8 cellular contexts compared by ENCODE assay signal in genomic region chr19:6372594-6373095, GRCh38. TPM values are rescaled to one million over a fixed set of nuclear protein-coding genes. Genes with fewer than 3 reads are reported as not detected.
A peak's percentile ranks its signal among the peaks of the same experiment; 100 is the strongest.
DNase-seq lines count a peak whose midpoint lies in the region; ATAC-seq and TF ChIP-seq lines count a peak whose summit lies in the region.

TSS of gene ALKBH7 (plus strand) at chr19:6372794. CDS start at chr19:6372821, 27 bp downstream.

- H3K4me2 ChIP-seq in BLaER1, result peak within 1 kb of the TSS; percentile 89

- H3K4me1 ChIP-seq in BLaER1 (peaks cover 14% of the 10 kb centered on the region), left lung (peaks cover 3 to 12% of the 10 kb centered on the region in 2 donors)

- H3K4me3 Mint-ChIP-seq in activated CD4-positive, alpha-beta memory T cell treated with anti-CD3 and anti-CD28 coated beads for 36 hours, result peak within 1 kb of the TSS; percentile 80

- peaks cover 9% of the 10 kb centered on the region; the same call in 1 of the 2 replicates for H4K20me1 ChIP-seq in BLaER1

- intact Hi-C loops in activated CD4-positive, alpha-beta memory T cell treated with anti-CD3 and anti-CD28 coated beads for 36 hours (cut with micrococcal nuclease), result loop anchor here (1.0 to 10.0 kb wide), 7 partner anchors 11 to 692 kb away; partner anchors contain the start of genes CLPP, GPR108, GTF2F1 and MICOS13
- intact Hi-C loops in left lung (cut with DNase I), result no loop called here

- H3K9ac ChIP-seq in BLaER1, result peak within 1 kb of the TSS; percentile 88

- H3K9me3 ChIP-seq in BLaER1 (no peaks in the 10 kb centered on the region), left lung (no peaks in the 10 kb centered on the region)

- CTCF ChIA-PET in activated CD4-positive, alpha-beta memory T cell treated with anti-CD3 and anti-CD28 coated beads for 36 hours (lab: Charles Lee), result interaction anchor here (0.9 to 1.8 kb wide), 6 partner anchors 9 to 491 kb away, joined by 3 to 7 read pairs (median 4); partner anchors contain the start of genes CLPP and DENND1C

- H3K4me1 Mint-ChIP-seq in activated CD4-positive, alpha-beta memory T cell treated with anti-CD3 and anti-CD28 coated beads for 36 hours (ENCODE audit: low read depth), result peaks cover 11% of the 10 kb centered on the region

- H3K36me3 ChIP-seq in BLaER1 (peaks cover 52% of the 10 kb centered on the region), left lung (peaks cover 0 to 33% of the 10 kb centered on the region in 2 donors)

- H3K4me3 ChIP-seq in BLaER1 (peak within 1 kb of the TSS; percentile 83), left lung (peak within 1 kb of the TSS; percentile 71 to 93)

- peak within 1 kb of the TSS; percentile 86 for H3K27ac ChIP-seq in BLaER1
- H3K27ac ChIP-seq in left lung, result peak within 1 kb of the TSS; percentile 97

- peaks cover 4% of the 10 kb centered on the region for H3K36me3 Mint-ChIP-seq in activated CD4-positive, alpha-beta memory T cell treated with anti-CD3 and anti-CD28 coated beads for 36 hours

- no peak for TF ChIP-seq CTCF in left lung (IDR thresholded peaks at IDR 0.05)

- POLR2A ChIA-PET in activated CD4-positive, alpha-beta memory T cell treated with anti-CD3 and anti-CD28 coated beads for 36 hours (lab: Charles Lee), result interaction anchor here (0.7 to 3.4 kb wide), 5 partner anchors 10 to 109 kb away, joined by 3 to 29 read pairs (median 4); partner anchors contain the start of genes CLPP, DENND1C, GTF2F1 and KHSRP

- peak; percentile 99 for DNase-seq in NCI-H748 (lab: John Stamatoyannopoulos, UW; ENCODE audit: unreplicated experiment)
- peak; percentile 98 for DNase-seq in activated CD4-positive, alpha-beta memory T cell treated with anti-CD3 and anti-CD28 coated beads for 36 hours
- DNase-seq in dermis microvascular lymphatic vessel endothelial cell (ENCODE audit: low read depth in 2 of 2), result peak; percentile 100
- peak; percentile 95 to 99 for DNase-seq in left lung
- peak; percentile 96 for DNase-seq in stimulated activated CD4-positive, alpha-beta T cell treated with anti-CD3 and anti-CD28 coated beads, Interleukin-2, amount 100 ng/mL, for 4 hours (ENCODE audit: low read depth)

- H3K27ac Mint-ChIP-seq in activated CD4-positive, alpha-beta memory T cell treated with anti-CD3 and anti-CD28 coated beads for 36 hours, result peak within 1 kb of the TSS; percentile 88

- ATAC-seq in GM19372 (IDR thresholded peaks at IDR 0.05; ENCODE audit: low read depth, unreplicated experiment) (peak; percentile 78), HG03521 (IDR thresholded peaks at IDR 0.05; ENCODE audit: unreplicated experiment) (peak; percentile 62), left lung (peak; percentile 91)

- no peaks in the 10 kb centered on the region for H3K9me3 Mint-ChIP-seq in activated CD4-positive, alpha-beta memory T cell treated with anti-CD3 and anti-CD28 coated beads for 36 hours

- H3K27me3 ChIP-seq in BLaER1 (no peaks in the 10 kb centered on the region), left lung (no peaks in the 10 kb centered on the region)

- no peaks in the 10 kb centered on the region for H3K27me3 Mint-ChIP-seq in activated CD4-positive, alpha-beta memory T cell treated with anti-CD3 and anti-CD28 coated beads for 36 hours

RNA-seq across cellular contexts. Expression of gene ALKBH7, which starts in this region (rescaled TPM):
- 10 to 100 TPM; 57.6 to 58.5 TPM for total RNA-seq in activated CD4-positive, alpha-beta memory T cell treated with anti-CD3 and anti-CD28 coated beads for 36 hours
- total RNA-seq in dermis microvascular lymphatic vessel endothelial cell, result 20.5 and 30.5 TPM in 2 replicates
- 10 to 100 TPM; 52.8 to 67.7 TPM for total RNA-seq in left lung

Comparison
In these comparisons a context has a peak if more than half of its experiments do, and no peak if none do; other contexts are left out.
1. Peak in every context shown above with its lines: DNase-seq, ATAC-seq, H3K4me3 ChIP-seq and H3K27ac ChIP-seq.